ENCODE assay signal across 2 cellular contexts in the genomic region with DNA sequence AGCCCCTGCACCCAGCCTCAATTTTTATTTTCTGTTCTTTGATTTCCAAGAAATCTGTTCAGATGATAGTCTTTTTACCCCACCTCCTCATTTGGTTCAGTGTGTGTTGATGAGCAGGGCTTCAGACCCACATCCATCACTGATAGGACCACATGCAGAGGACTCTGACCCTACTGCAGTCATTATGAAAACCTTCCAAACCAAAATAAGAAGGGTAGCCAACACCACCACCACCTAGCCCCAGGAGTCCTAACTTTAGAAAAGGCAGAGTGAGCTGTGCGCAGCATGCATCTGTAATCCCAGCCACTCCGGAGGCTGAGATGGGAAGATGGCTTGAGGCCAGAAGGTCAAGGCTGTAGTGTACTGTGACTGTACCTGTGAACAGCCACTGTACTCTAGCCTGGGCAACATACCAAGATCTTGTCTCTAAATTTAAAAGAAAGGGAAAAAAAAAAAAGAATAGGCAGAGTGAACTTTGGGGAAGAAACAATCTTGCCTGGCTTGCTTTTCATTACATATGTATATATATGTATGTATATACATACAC.
TF ChIP-seq lines count a peak whose summit lies in the region.

No MANE protein-coding gene starts in this region.

TF ChIP-seq in HepG2, 621 proteins besides CTCF, POLR2A, EP300 and RAD21:
- no peak for TF ChIP-seq ZNF724P (CRISPR knock-in tag; IDR thresholded peaks at IDR 0.05; ENCODE audit: borderline replicate concordance)
- no peak for TF ChIP-seq ZFP1 (CRISPR knock-in tag; IDR thresholded peaks at IDR 0.05)
- no peak for TF ChIP-seq ZFX (CRISPR knock-in tag; IDR thresholded peaks at IDR 0.05; ENCODE audit: low read depth)
- TF ChIP-seq ZNF644 (CRISPR knock-in tag; IDR thresholded peaks at IDR 0.05; ENCODE audit: low read depth) = no peak
- no peak for TF ChIP-seq NFKB2 (CRISPR knock-in tag; IDR thresholded peaks at IDR 0.05; ENCODE audit: borderline replicate concordance)
- no peak for TF ChIP-seq JARID2 (CRISPR knock-in tag; IDR thresholded peaks at IDR 0.05; ENCODE audit: insufficient replicate concordance)
- no peak for TF ChIP-seq FOXK2 (IDR thresholded peaks at IDR 0.05)
- no peak for TF ChIP-seq ZNF207 (IDR thresholded peaks at IDR 0.05; ENCODE audit: borderline replicate concordance)
- no peak for TF ChIP-seq TEAD2 (CRISPR knock-in tag; IDR thresholded peaks at IDR 0.05)
- TF ChIP-seq, protein P1, sequence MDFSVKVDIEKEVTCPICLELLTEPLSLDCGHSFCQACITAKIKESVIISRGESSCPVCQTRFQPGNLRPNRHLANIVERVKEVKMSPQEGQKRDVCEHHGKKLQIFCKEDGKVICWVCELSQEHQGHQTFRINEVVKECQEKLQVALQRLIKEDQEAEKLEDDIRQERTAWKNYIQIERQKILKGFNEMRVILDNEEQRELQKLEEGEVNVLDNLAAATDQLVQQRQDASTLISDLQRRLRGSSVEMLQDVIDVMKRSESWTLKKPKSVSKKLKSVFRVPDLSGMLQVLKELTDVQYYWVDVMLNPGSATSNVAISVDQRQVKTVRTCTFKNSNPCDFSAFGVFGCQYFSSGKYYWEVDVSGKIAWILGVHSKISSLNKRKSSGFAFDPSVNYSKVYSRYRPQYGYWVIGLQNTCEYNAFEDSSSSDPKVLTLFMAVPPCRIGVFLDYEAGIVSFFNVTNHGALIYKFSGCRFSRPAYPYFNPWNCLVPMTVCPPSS (IDR thresholded peaks at IDR 0.05) = no peak
- TF ChIP-seq, protein P2, sequence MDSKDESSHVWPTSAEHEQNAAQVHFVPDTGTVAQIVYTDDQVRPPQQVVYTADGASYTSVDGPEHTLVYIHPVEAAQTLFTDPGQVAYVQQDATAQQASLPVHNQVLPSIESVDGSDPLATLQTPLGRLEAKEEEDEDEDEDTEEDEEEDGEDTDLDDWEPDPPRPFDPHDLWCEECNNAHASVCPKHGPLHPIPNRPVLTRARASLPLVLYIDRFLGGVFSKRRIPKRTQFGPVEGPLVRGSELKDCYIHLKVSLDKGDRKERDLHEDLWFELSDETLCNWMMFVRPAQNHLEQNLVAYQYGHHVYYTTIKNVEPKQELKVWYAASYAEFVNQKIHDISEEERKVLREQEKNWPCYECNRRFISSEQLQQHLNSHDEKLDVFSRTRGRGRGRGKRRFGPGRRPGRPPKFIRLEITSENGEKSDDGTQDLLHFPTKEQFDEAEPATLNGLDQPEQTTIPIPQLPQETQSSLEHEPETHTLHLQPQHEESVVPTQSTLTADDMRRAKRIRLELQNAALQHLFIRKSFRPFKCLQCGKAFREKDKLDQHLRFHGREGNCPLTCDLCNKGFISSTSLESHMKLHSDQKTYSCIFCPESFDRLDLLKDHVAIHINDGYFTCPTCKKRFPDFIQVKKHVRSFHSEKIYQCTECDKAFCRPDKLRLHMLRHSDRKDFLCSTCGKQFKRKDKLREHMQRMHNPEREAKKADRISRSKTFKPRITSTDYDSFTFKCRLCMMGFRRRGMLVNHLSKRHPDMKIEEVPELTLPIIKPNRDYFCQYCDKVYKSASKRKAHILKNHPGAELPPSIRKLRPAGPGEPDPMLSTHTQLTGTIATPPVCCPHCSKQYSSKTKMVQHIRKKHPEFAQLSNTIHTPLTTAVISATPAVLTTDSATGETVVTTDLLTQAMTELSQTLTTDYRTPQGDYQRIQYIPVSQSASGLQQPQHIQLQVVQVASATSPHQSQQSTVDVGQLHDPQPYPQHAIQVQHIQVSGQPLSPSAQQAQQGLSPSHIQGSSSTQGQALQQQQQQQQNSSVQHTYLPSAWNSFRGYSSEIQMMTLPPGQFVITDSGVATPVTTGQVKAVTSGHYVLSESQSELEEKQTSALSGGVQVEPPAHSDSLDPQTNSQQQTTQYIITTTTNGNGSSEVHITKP (CRISPR knock-in tag; IDR thresholded peaks at IDR 0.05; ENCODE audit: low read depth) = no peak
- no peak for TF ChIP-seq CEBPG (CRISPR knock-in tag; IDR thresholded peaks at IDR 0.05)
- TF ChIP-seq ZNF12 (CRISPR knock-in tag; IDR thresholded peaks at IDR 0.05) = no peak
- TF ChIP-seq SPEN (CRISPR knock-in tag; IDR thresholded peaks at IDR 0.05; ENCODE audit: low read depth) = no peak
- no peak for TF ChIP-seq NFRKB (IDR thresholded peaks at IDR 0.05)
TF ChIP-seq in HepG2: peak in this region for 0.

TF ChIP-seq in WTC11, 78 proteins besides CTCF, POLR2A, EP300 and RAD21:
- TF ChIP-seq, protein P3, sequence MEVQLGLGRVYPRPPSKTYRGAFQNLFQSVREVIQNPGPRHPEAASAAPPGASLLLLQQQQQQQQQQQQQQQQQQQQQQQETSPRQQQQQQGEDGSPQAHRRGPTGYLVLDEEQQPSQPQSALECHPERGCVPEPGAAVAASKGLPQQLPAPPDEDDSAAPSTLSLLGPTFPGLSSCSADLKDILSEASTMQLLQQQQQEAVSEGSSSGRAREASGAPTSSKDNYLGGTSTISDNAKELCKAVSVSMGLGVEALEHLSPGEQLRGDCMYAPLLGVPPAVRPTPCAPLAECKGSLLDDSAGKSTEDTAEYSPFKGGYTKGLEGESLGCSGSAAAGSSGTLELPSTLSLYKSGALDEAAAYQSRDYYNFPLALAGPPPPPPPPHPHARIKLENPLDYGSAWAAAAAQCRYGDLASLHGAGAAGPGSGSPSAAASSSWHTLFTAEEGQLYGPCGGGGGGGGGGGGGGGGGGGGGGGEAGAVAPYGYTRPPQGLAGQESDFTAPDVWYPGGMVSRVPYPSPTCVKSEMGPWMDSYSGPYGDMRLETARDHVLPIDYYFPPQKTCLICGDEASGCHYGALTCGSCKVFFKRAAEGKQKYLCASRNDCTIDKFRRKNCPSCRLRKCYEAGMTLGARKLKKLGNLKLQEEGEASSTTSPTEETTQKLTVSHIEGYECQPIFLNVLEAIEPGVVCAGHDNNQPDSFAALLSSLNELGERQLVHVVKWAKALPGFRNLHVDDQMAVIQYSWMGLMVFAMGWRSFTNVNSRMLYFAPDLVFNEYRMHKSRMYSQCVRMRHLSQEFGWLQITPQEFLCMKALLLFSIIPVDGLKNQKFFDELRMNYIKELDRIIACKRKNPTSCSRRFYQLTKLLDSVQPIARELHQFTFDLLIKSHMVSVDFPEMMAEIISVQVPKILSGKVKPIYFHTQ (CRISPR knock-in tag; IDR thresholded peaks at IDR 0.05) = no peak
- TF ChIP-seq ZNF396 (CRISPR knock-in tag; IDR thresholded peaks at IDR 0.05; ENCODE audit: borderline replicate concordance) (no peak), TCF7 (CRISPR knock-in tag; IDR thresholded peaks at IDR 0.05; ENCODE audit: low read depth) (no peak), TEAD1 (CRISPR knock-in tag; IDR thresholded peaks at IDR 0.05) (no peak), SP1 (CRISPR knock-in tag; conservative IDR thresholded peaks at IDR 0.05) (no peak), ETV6 (CRISPR knock-in tag; IDR thresholded peaks at IDR 0.05) (no peak), MXD4 (CRISPR knock-in tag; IDR thresholded peaks at IDR 0.05; ENCODE audit: borderline replicate concordance) (no peak), NR2C2 (CRISPR knock-in tag; IDR thresholded peaks at IDR 0.05) (no peak), FOXJ3 (CRISPR knock-in tag; IDR thresholded peaks at IDR 0.05; ENCODE audit: borderline replicate concordance) (no peak), RELA (CRISPR knock-in tag; IDR thresholded peaks at IDR 0.05; ENCODE audit: borderline replicate concordance) (no peak), ZNF232 (CRISPR knock-in tag; IDR thresholded peaks at IDR 0.05) (no peak)
- TF ChIP-seq, protein P4, sequence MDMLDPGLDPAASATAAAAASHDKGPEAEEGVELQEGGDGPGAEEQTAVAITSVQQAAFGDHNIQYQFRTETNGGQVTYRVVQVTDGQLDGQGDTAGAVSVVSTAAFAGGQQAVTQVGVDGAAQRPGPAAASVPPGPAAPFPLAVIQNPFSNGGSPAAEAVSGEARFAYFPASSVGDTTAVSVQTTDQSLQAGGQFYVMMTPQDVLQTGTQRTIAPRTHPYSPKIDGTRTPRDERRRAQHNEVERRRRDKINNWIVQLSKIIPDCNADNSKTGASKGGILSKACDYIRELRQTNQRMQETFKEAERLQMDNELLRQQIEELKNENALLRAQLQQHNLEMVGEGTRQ (CRISPR knock-in tag; IDR thresholded peaks at IDR 0.05) = no peak
- TF ChIP-seq, protein P5, sequence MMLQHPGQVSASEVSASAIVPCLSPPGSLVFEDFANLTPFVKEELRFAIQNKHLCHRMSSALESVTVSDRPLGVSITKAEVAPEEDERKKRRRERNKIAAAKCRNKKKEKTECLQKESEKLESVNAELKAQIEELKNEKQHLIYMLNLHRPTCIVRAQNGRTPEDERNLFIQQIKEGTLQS (CRISPR knock-in tag; conservative IDR thresholded peaks at IDR 0.05) = no peak
- TF ChIP-seq, protein P6, sequence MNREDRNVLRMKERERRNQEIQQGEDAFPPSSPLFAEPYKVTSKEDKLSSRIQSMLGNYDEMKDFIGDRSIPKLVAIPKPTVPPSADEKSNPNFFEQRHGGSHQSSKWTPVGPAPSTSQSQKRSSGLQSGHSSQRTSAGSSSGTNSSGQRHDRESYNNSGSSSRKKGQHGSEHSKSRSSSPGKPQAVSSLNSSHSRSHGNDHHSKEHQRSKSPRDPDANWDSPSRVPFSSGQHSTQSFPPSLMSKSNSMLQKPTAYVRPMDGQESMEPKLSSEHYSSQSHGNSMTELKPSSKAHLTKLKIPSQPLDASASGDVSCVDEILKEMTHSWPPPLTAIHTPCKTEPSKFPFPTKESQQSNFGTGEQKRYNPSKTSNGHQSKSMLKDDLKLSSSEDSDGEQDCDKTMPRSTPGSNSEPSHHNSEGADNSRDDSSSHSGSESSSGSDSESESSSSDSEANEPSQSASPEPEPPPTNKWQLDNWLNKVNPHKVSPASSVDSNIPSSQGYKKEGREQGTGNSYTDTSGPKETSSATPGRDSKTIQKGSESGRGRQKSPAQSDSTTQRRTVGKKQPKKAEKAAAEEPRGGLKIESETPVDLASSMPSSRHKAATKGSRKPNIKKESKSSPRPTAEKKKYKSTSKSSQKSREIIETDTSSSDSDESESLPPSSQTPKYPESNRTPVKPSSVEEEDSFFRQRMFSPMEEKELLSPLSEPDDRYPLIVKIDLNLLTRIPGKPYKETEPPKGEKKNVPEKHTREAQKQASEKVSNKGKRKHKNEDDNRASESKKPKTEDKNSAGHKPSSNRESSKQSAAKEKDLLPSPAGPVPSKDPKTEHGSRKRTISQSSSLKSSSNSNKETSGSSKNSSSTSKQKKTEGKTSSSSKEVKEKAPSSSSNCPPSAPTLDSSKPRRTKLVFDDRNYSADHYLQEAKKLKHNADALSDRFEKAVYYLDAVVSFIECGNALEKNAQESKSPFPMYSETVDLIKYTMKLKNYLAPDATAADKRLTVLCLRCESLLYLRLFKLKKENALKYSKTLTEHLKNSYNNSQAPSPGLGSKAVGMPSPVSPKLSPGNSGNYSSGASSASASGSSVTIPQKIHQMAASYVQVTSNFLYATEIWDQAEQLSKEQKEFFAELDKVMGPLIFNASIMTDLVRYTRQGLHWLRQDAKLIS (CRISPR knock-in tag; IDR thresholded peaks at IDR 0.05; ENCODE audit: borderline replicate concordance) = no peak
- TF ChIP-seq, protein P7, sequence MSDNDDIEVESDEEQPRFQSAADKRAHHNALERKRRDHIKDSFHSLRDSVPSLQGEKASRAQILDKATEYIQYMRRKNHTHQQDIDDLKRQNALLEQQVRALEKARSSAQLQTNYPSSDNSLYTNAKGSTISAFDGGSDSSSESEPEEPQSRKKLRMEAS (CRISPR knock-in tag; IDR thresholded peaks at IDR 0.05) = no peak
